ENCODE assay signal across 17 cellular contexts in genomic region chr4:40481977-40482376, GRCh38.
"Had no signal": no experiment of that assay in that cellular context is flagged by ENCODE, and none has a peak within 500 bp of the region (broad histone marks: within the 10 kb centered on the region; RNA-seq: fewer than 3 reads in every experiment).

No MANE protein-coding gene starts in this region.

- H3K4me3 ChIP-seq: coronary artery, heart left ventricle, psoas muscle, smooth muscle cell had no signal

- H3K27ac ChIP-seq: coronary artery, foreskin keratinocyte, heart left ventricle, parathyroid adenoma, psoas muscle had no signal

- FAIRE-seq: endothelial cell of umbilical vein, urothelium cell line had no signal

- H3K36me3 ChIP-seq: heart left ventricle had no signal

- DNase-seq: effector CD4-positive, alpha-beta T cell; endodermal cell; erythroblast; foreskin keratinocyte; heart left ventricle; hippocampal formation; mesendoderm; naive thymus-derived CD4-positive, alpha-beta T cell; nephron progenitor cell; psoas muscle; stimulated activated CD4-positive, alpha-beta T cell treated with anti-CD3 and anti-CD28 coated beads, Interleukin-2, amount 100 ng/mL, for 48 hours; stimulated activated naive CD4-positive, alpha-beta T cell treated with Interleukin-2 at 50 U/mL for 16 hours had no signal

- H3K4me2 ChIP-seq: smooth muscle cell had no signal

- H3K27me3 ChIP-seq: foreskin keratinocyte had no signal

- ATAC-seq: foreskin keratinocyte; heart left ventricle; naive thymus-derived CD4-positive, alpha-beta T cell; psoas muscle had no signal

- H3K9me3 ChIP-seq: heart left ventricle, psoas muscle had no signal

- H3K9ac ChIP-seq: parathyroid adenoma had no signal

- H3K4me1 ChIP-seq: psoas muscle had no signal
